In genomic region chr10:122468220-122468922, GRCh38 we compare ENCODE assay signal across 24 cellular contexts. TPM values are rescaled to one million over a fixed set of nuclear protein-coding genes. Genes with fewer than 3 reads are reported as not detected.
DNase-seq lines count a peak whose midpoint lies in the region; ATAC-seq and TF ChIP-seq lines count a peak whose summit lies in the region.
"Had no signal": no experiment of that assay in that cellular context is flagged by ENCODE, and none has a peak within 500 bp of the region (broad histone marks: within the 10 kb centered on the region; RNA-seq: fewer than 3 reads in every experiment).

No MANE protein-coding gene starts in this region.

- no peaks in the 10 kb centered on the region for H3K9me3 Mint-ChIP-seq in activated T-helper 1 cell treated with anti-CD3 and anti-CD28 coated beads, Interleukin-12 subunit alpha, Interleukin-12 subunit beta, Interleukin-2, Interleukin-4 antibody, amounts not matched to agents 30 ng/mL and 10 ng/mL and 1 ng/mL, durations not matched to agents 14 hours and 24 hours and 36 hours
- H3K9me3 Mint-ChIP-seq in CD4-positive, alpha-beta T cell, result no peaks in the 10 kb centered on the region
- H3K9me3 Mint-ChIP-seq: naive B cell; T-helper 1 cell treated with Interleukin-12 subunit alpha and Interleukin-12 subunit beta and Interleukin-4 antibody, amounts not matched to agents 30 μg/mL and 1 μg/mL, for 36 hours; WTC11 had no signal

- peaks cover 35% of the 10 kb centered on the region for H3K4me1 ChIP-seq in GM23248 (ENCODE audit: insufficient read depth)
- peaks cover 58% of the 10 kb centered on the region for H3K4me1 ChIP-seq in adipocyte (ENCODE audit: control insufficient read depth, insufficient read depth, low read length)
- H3K4me1 ChIP-seq in fibroblast of lung (ENCODE audit: control insufficient read depth, extremely low read depth, insufficient read depth, low read length), result peaks cover 17% of the 10 kb centered on the region
- H3K4me1 ChIP-seq in skeletal muscle tissue (ENCODE audit: control insufficient read depth in 3 of 3, insufficient read depth in 3 of 3, low read length in 3 of 3), result peaks cover 27 to 36% (median 35%) of the 10 kb centered on the region in 3 donors

- CTCF ChIA-PET in CD4-positive, alpha-beta T cell (lab: Charles Lee), result no interaction called here

- H3K4me2 ChIP-seq in GM23248 (ENCODE audit: unreplicated experiment) (peak overlapping the region; percentile 47), fibroblast of lung (ENCODE audit: extremely low read depth, insufficient read depth, low read length) (no peak overlapping the region)

- intact Hi-C loops in activated T-helper 1 cell treated with anti-CD3 and anti-CD28 coated beads, Interleukin-12 subunit alpha, Interleukin-12 subunit beta, Interleukin-2, Interleukin-4 antibody, amounts not matched to agents 30 ng/mL and 10 ng/mL and 1 ng/mL, durations not matched to agents 14 hours and 24 hours and 36 hours (cut with micrococcal nuclease), result loop anchor here (10.0 kb wide), 1 partner anchor 666 kb away; the partner anchor contains the start of gene HMX3
- intact Hi-C loops in CD4-positive, alpha-beta T cell (cut with DNase I, micrococcal nuclease), result no loop called here

- H3K9ac ChIP-seq in GM23248, result peak overlapping the region; percentile 56
- H3K9ac ChIP-seq in adipocyte (ENCODE audit: low read length), result peak overlapping the region; percentile 41
- H3K9ac ChIP-seq in fibroblast of lung (ENCODE audit: insufficient read depth, low read length), result no peak overlapping the region
- no peak overlapping the region for H3K9ac ChIP-seq in skeletal muscle tissue (ENCODE audit: low read depth in 1 of 3, low read length in 3 of 3)

- DNase-seq in GM23248 (no peak), adipocyte (ENCODE audit: low read depth) (no peak), fibroblast of lung (ENCODE audit: low read depth in 2 of 2) (no peak), NCI-H2196 (lab: John Stamatoyannopoulos, UW; ENCODE audit: unreplicated experiment) (no peak), H7 (no peak)
- DNase-seq in activated T-helper 1 cell treated with anti-CD3 and anti-CD28 coated beads, Interleukin-12 subunit alpha, Interleukin-12 subunit beta, Interleukin-2, Interleukin-4 antibody, amounts not matched to agents 30 ng/mL and 10 ng/mL and 1 ng/mL, durations not matched to agents 14 hours and 24 hours and 36 hours (ENCODE audit: low spot score), result no peak
- no peak for DNase-seq in CD4-positive, alpha-beta T cell
- DNase-seq: activated CD8-positive, alpha-beta memory T cell treated with anti-CD3 and anti-CD28 coated beads for 24 hours; activated effector memory CD4-positive, alpha-beta T cell treated with Interleukin-2 at 50 U/mL for 16 hours; aorta; DMS79; left ventricle myocardium superior; naive B cell; NCI-H2107; NCI-H774; stimulated activated CD4-positive, alpha-beta T cell treated with anti-CD3 and anti-CD28 coated beads, Interleukin-15, amount 100 ng/mL, for 24 hours had no signal

- no peaks in the 10 kb centered on the region for H3K9me2 ChIP-seq in GM23248 (ENCODE audit: insufficient read depth)

- H3K27me3 ChIP-seq in GM23248 (replicated peaks; ENCODE audit: insufficient read depth) (no peaks in the 10 kb centered on the region), adipocyte (replicated peaks; ENCODE audit: control insufficient read depth, insufficient read depth, low read length) (no peaks in the 10 kb centered on the region), fibroblast of lung (ENCODE audit: control insufficient read depth, insufficient read depth, low read length) (no peaks in the 10 kb centered on the region), skeletal muscle tissue (ENCODE audit: control insufficient read depth in 3 of 3, insufficient read depth in 3 of 3, low read length in 3 of 3) (peaks cover 0 to 4% (median 0%) of the 10 kb centered on the region in 3 donors), H7 (ENCODE audit: control insufficient read depth, insufficient read depth, low read length) (peaks cover 9% of the 10 kb centered on the region)
- peaks cover 17% of the 10 kb centered on the region for H3K27me3 ChIP-seq in CD4-positive, alpha-beta T cell (ENCODE audit: control insufficient read depth, insufficient read depth, low read length)

- H2AFZ ChIP-seq in GM23248 (no peak overlapping the region), fibroblast of lung (ENCODE audit: low read length) (no peak overlapping the region)

- TF ChIP-seq CTCF in fibroblast of lung (conservative IDR thresholded peaks at IDR 0.05 in 1 of 2, IDR thresholded peaks at IDR 0.05 in 1 of 2; ENCODE audit: low read depth in 1 of 2, low read length in 2 of 2), result no peak
- no peak for TF ChIP-seq CTCF in CD4-positive, alpha-beta T cell (IDR thresholded peaks at IDR 0.05)

- H3K36me3 ChIP-seq in GM23248 (ENCODE audit: low read depth) (no peaks in the 10 kb centered on the region), adipocyte (ENCODE audit: control insufficient read depth, insufficient read depth, low read length, severe bottlenecking) (no peaks in the 10 kb centered on the region), fibroblast of lung (ENCODE audit: control insufficient read depth, insufficient read depth, low read length) (no peaks in the 10 kb centered on the region), skeletal muscle tissue (ENCODE audit: control insufficient read depth in 3 of 3, insufficient read depth in 3 of 3, low read length in 3 of 3) (peaks cover 0 to 2% (median 0%) of the 10 kb centered on the region in 3 donors), H7 (replicated peaks; ENCODE audit: control insufficient read depth, insufficient read depth, low read length) (no peaks in the 10 kb centered on the region)

- H3K4me3 Mint-ChIP-seq in activated T-helper 1 cell treated with anti-CD3 and anti-CD28 coated beads, Interleukin-12 subunit alpha, Interleukin-12 subunit beta, Interleukin-2, Interleukin-4 antibody, amounts not matched to agents 30 ng/mL and 10 ng/mL and 1 ng/mL, durations not matched to agents 14 hours and 24 hours and 36 hours, result no peak overlapping the region
- no peak overlapping the region for H3K4me3 Mint-ChIP-seq in CD4-positive, alpha-beta T cell
- H3K4me3 Mint-ChIP-seq: naive B cell; T-helper 1 cell treated with Interleukin-12 subunit alpha and Interleukin-12 subunit beta and Interleukin-4 antibody, amounts not matched to agents 30 μg/mL and 1 μg/mL, for 36 hours; WTC11 had no signal

- POLR2A ChIA-PET in CD4-positive, alpha-beta T cell (lab: Charles Lee), result no interaction called here

- peak overlapping the region; percentile 25; the same call in 1 of the 2 replicates for H3K4me3 ChIP-seq in GM23248
- peak overlapping the region; percentile 28 for H3K4me3 ChIP-seq in adipocyte (ENCODE audit: low read length)
- no peak overlapping the region for H3K4me3 ChIP-seq in fibroblast of lung (replicated peaks in 1 of 4; ENCODE audit: control extremely low read depth in 1 of 4, insufficient read depth in 1 of 4, low read depth in 3 of 4, low read length in 4 of 4)
- H3K4me3 ChIP-seq in skeletal muscle tissue (ENCODE audit: low read length in 3 of 3), result no peak overlapping the region
- H3K4me3 ChIP-seq in H7 (ENCODE audit: insufficient read depth, low read depth, low read length), result no peak overlapping the region

- H3K79me2 ChIP-seq in GM23248 (ENCODE audit: insufficient read depth) (peaks cover 85% of the 10 kb centered on the region), fibroblast of lung (ENCODE audit: control insufficient read depth, insufficient read depth, low read length) (peaks cover 14% of the 10 kb centered on the region)

- H3K27me3 Mint-ChIP-seq in activated T-helper 1 cell treated with anti-CD3 and anti-CD28 coated beads, Interleukin-12 subunit alpha, Interleukin-12 subunit beta, Interleukin-2, Interleukin-4 antibody, amounts not matched to agents 30 ng/mL and 10 ng/mL and 1 ng/mL, durations not matched to agents 14 hours and 24 hours and 36 hours (ENCODE audit: insufficient read depth), result peaks cover 35% of the 10 kb centered on the region
- peaks cover 73% of the 10 kb centered on the region for H3K27me3 Mint-ChIP-seq in CD4-positive, alpha-beta T cell

- H3K27ac ChIP-seq in GM23248 (peak overlapping the region; percentile 73), fibroblast of lung (ENCODE audit: insufficient read depth, low read length) (peak overlapping the region; percentile 0), skeletal muscle tissue (ENCODE audit: low read depth, low read length) (peak overlapping the region; percentile 63)
- no peak overlapping the region for H3K27ac ChIP-seq in CD4-positive, alpha-beta T cell (ENCODE audit: low read depth, low read length)
- H3K27ac ChIP-seq: C4-2B had no signal

- H3K4me1 Mint-ChIP-seq in activated T-helper 1 cell treated with anti-CD3 and anti-CD28 coated beads, Interleukin-12 subunit alpha, Interleukin-12 subunit beta, Interleukin-2, Interleukin-4 antibody, amounts not matched to agents 30 ng/mL and 10 ng/mL and 1 ng/mL, durations not matched to agents 14 hours and 24 hours and 36 hours (ENCODE audit: low read depth), result no peaks in the 10 kb centered on the region
- H3K4me1 Mint-ChIP-seq in CD4-positive, alpha-beta T cell (ENCODE audit: low read depth), result no peaks in the 10 kb centered on the region
- H3K4me1 Mint-ChIP-seq: naive B cell had no signal

- H3K9me3 ChIP-seq in GM23248 (ENCODE audit: low read depth) (no peaks in the 10 kb centered on the region), adipocyte (ENCODE audit: control insufficient read depth, low read length) (no peaks in the 10 kb centered on the region), fibroblast of lung (ENCODE audit: control insufficient read depth, insufficient read depth, low read depth, low read length) (no peaks in the 10 kb centered on the region), skeletal muscle tissue (ENCODE audit: control insufficient read depth in 3 of 3, low read length in 3 of 3) (no peaks in the 10 kb centered on the region)
- H3K9me3 ChIP-seq in CD4-positive, alpha-beta T cell (ENCODE audit: control insufficient read depth, low read length), result no peaks in the 10 kb centered on the region

- no peak for ATAC-seq in CD4-positive, alpha-beta T cell (ENCODE audit: poor library complexity)
- ATAC-seq: WTC11 had no signal

- in situ Hi-C loops in GM23248 (cut with MboI), result no loop called here

- H3K27ac Mint-ChIP-seq in activated T-helper 1 cell treated with anti-CD3 and anti-CD28 coated beads, Interleukin-12 subunit alpha, Interleukin-12 subunit beta, Interleukin-2, Interleukin-4 antibody, amounts not matched to agents 30 ng/mL and 10 ng/mL and 1 ng/mL, durations not matched to agents 14 hours and 24 hours and 36 hours, result no peak overlapping the region
- no peak overlapping the region for H3K27ac Mint-ChIP-seq in CD4-positive, alpha-beta T cell
- H3K27ac Mint-ChIP-seq: naive B cell; T-helper 1 cell treated with Interleukin-12 subunit alpha and Interleukin-12 subunit beta and Interleukin-4 antibody, amounts not matched to agents 30 μg/mL and 1 μg/mL, for 36 hours; WTC11 had no signal

- H3F3A ChIP-seq in GM23248 (ENCODE audit: insufficient read depth), result peaks cover 26% of the 10 kb centered on the region

- no peaks in the 10 kb centered on the region for H3K36me3 Mint-ChIP-seq in activated T-helper 1 cell treated with anti-CD3 and anti-CD28 coated beads, Interleukin-12 subunit alpha, Interleukin-12 subunit beta, Interleukin-2, Interleukin-4 antibody, amounts not matched to agents 30 ng/mL and 10 ng/mL and 1 ng/mL, durations not matched to agents 14 hours and 24 hours and 36 hours (ENCODE audit: low read depth)
- H3K36me3 Mint-ChIP-seq in CD4-positive, alpha-beta T cell (ENCODE audit: low read depth), result no peaks in the 10 kb centered on the region
- H3K36me3 Mint-ChIP-seq: naive B cell, WTC11 had no signal

- WGBS in GM23248 (ENCODE audit: low coverage in 1 of 2, low lambda C conversion rate in 2 of 2, missing lambda C conversion rate in 2 of 2), 2 experiments, result 55 to 62% methylated on average over 6 of the region's 6 CpGs

- H4K20me1 ChIP-seq in GM23248 (ENCODE audit: insufficient read depth) (no peaks in the 10 kb centered on the region), fibroblast of lung (ENCODE audit: control insufficient read depth, extremely low read depth, insufficient read depth, low read length) (no peaks in the 10 kb centered on the region)

RNA-seq across cellular contexts. Expression of gene HTRA1, which starts 7.0 kb away (rescaled TPM):
- 395 and 405 TPM in 2 replicates for total RNA-seq in GM23248 (2014; rRNA removed; shearing (Covaris generic))
- 220 and 303 TPM in 2 replicates for polyA plus RNA-seq in GM23248 (2016; fragmentation: Nextera tagmentation; extraction: Ambion mirVana)
- 109 and 198 TPM in 2 replicates for total RNA-seq in fibroblast of lung
- 178 and 216 TPM in 2 replicates for polyA plus RNA-seq in fibroblast of lung
- polyA plus RNA-seq in fibroblast of lung (2012), result 143 and 170 TPM in 2 replicates
- 24.3 and 53.8 TPM in 2 replicates for polyA minus RNA-seq in fibroblast of lung (ENCODE audit: low replicate concordance)
- total RNA-seq in skeletal muscle tissue, result 69.9 TPM
- total RNA-seq in activated T-helper 1 cell treated with anti-CD3 and anti-CD28 coated beads, Interleukin-12 subunit alpha, Interleukin-12 subunit beta, Interleukin-2, Interleukin-4 antibody, amounts not matched to agents 30 ng/mL and 10 ng/mL and 1 ng/mL, durations not matched to agents 14 hours and 24 hours and 36 hours, result not detected in 2 replicates
- total RNA-seq in CD4-positive, alpha-beta T cell, result not detected
- 11.5 and 14.5 TPM in 2 replicates for total RNA-seq in H7 (2014; rRNA removed; shearing (Covaris generic))

RNA-seq across cellular contexts. Expression of gene ARMS2, which starts 13.9 kb away (rescaled TPM):
- not detected in 2 replicates for total RNA-seq in GM23248 (2014; rRNA removed; shearing (Covaris generic))
- not detected in 2 replicates for polyA plus RNA-seq in GM23248 (2016; fragmentation: Nextera tagmentation; extraction: Ambion mirVana)
- total RNA-seq in fibroblast of lung, result not detected in 2 replicates
- not detected in 2 replicates for polyA plus RNA-seq in fibroblast of lung
- polyA plus RNA-seq in fibroblast of lung (2012), result not detected in 2 replicates
- not detected in 2 replicates for polyA minus RNA-seq in fibroblast of lung (ENCODE audit: low replicate concordance)
- total RNA-seq in skeletal muscle tissue, result not detected
- not detected in 2 replicates for total RNA-seq in activated T-helper 1 cell treated with anti-CD3 and anti-CD28 coated beads, Interleukin-12 subunit alpha, Interleukin-12 subunit beta, Interleukin-2, Interleukin-4 antibody, amounts not matched to agents 30 ng/mL and 10 ng/mL and 1 ng/mL, durations not matched to agents 14 hours and 24 hours and 36 hours
- not detected for total RNA-seq in CD4-positive, alpha-beta T cell
- not detected in 2 replicates for total RNA-seq in H7 (2014; rRNA removed; shearing (Covaris generic))
- total RNA-seq: aorta, H4, left ventricle myocardium superior, M059J, posterior vena cava, RPMI7951, WTC11 had no signal
- polyA plus RNA-seq: aorta had no signal

Comparison
In these comparisons a context has a peak if more than half of its experiments do, and no peak if none do; other contexts are left out.
1. H3K4me3 ChIP-seq: peak in GM23248 (single experiment) and adipocyte (single experiment); none in fibroblast of lung (0 of 4), skeletal muscle tissue (0 of 3) and H7 (single experiment).
2. H3K9ac ChIP-seq: peak in GM23248 (single experiment) and adipocyte (single experiment); none in fibroblast of lung (single experiment) and skeletal muscle tissue (0 of 3).
3. RNA of gene HTRA1, which starts 7.0 kb away (total RNA-seq): 395 to 405 TPM in GM23248, 109 to 198 TPM in fibroblast of lung, 69.9 TPM in skeletal muscle tissue (single experiment) and 11.5 to 14.5 TPM in H7; not detected in CD4-positive, alpha-beta T cell and not detected in activated T-helper 1 cell treated with anti-CD3 and anti-CD28 coated beads, Interleukin-12 subunit alpha, Interleukin-12 subunit beta, Interleukin-2, Interleukin-4 antibody, amounts not matched to agents 30 ng/mL and 10 ng/mL and 1 ng/mL, durations not matched to agents 14 hours and 24 hours and 36 hours; every median in the first group is over 10 times any median in the second.